Comparison of ENCODE assay signal across 8 cellular contexts in genomic region chr16:30876867-30877266, GRCh38. TPM values are rescaled to one million over a fixed set of nuclear protein-coding genes. Genes with fewer than 3 reads are reported as not detected.
DNase-seq lines count a peak whose midpoint lies in the region; ATAC-seq and TF ChIP-seq lines count a peak whose summit lies in the region.

No MANE protein-coding gene starts in this region.

- ATAC-seq in DND-41 (ENCODE audit: insufficient read depth, low read depth) (no peak), HG03457 (IDR thresholded peaks at IDR 0.05; ENCODE audit: unreplicated experiment) (no peak), GM19397 (IDR thresholded peaks at IDR 0.05; ENCODE audit: unreplicated experiment) (no peak)

- H3K36me3 ChIP-seq in DND-41 (ENCODE audit: insufficient read depth, low read length), result peaks cover 14% of the 10 kb centered on the region; the same call in 1 of the 2 replicates
- H3K36me3 ChIP-seq in effector memory CD4-positive, alpha-beta T cell (ENCODE audit: control insufficient read depth, insufficient read depth, low read length), result peaks cover under 1% of the 10 kb centered on the region

- H3K27ac Mint-ChIP-seq in osteocyte (ENCODE audit: unreplicated experiment), result peak overlapping the region; percentile 99

- H3K9me3 Mint-ChIP-seq in osteocyte (ENCODE audit: unreplicated experiment), result no peaks in the 10 kb centered on the region

- peak overlapping the region; percentile 93 for H3K27ac ChIP-seq in DND-41 (ENCODE audit: low read length)
- peak overlapping the region; percentile 87 for H3K27ac ChIP-seq in effector memory CD4-positive, alpha-beta T cell (ENCODE audit: insufficient read depth, low read length, poor library complexity, severe bottlenecking)

- TF ChIP-seq CTCF in DND-41 (IDR thresholded peaks at IDR 0.05; ENCODE audit: borderline replicate concordance, extremely low read depth, low read length, poor library complexity, severe bottlenecking), result no peak
- no peak for TF ChIP-seq CTCF in osteocyte (IDR thresholded peaks at IDR 0.05)
- no peak for TF ChIP-seq CTCF in GM20000 (IDR thresholded peaks at IDR 0.05; ENCODE audit: extremely low read depth, missing control alignments)

- peaks cover 49% of the 10 kb centered on the region for H3K79me2 ChIP-seq in DND-41 (ENCODE audit: insufficient read depth, low read length)

- H3K4me3 ChIP-seq in DND-41 (ENCODE audit: low read depth in 1 of 2, low read length in 2 of 2), result peak overlapping the region; percentile 48 to 83; a peak in 3 of 4 replicates
- peak overlapping the region; percentile 91 for H3K4me3 ChIP-seq in effector memory CD4-positive, alpha-beta T cell (ENCODE audit: insufficient read depth, low read depth, low read length, poor library complexity, severe bottlenecking)

- H3K4me1 Mint-ChIP-seq in osteocyte (ENCODE audit: unreplicated experiment), result peaks cover 33% of the 10 kb centered on the region

- DNase-seq in DND-41 (no peak), NCI-H146 treated with DMSO at 0.1 percent for 48 hours (lab: John Stamatoyannopoulos, UW; ENCODE audit: unreplicated experiment) (peak; percentile 23), osteocyte (ENCODE audit: extremely low spot score, unreplicated experiment) (no peak), GM20000 (ENCODE audit: low spot score) (no peak), NCI-H1436 (lab: John Stamatoyannopoulos, UW) (no peak)
- no peak for DNase-seq in effector memory CD4-positive, alpha-beta T cell

- no peaks in the 10 kb centered on the region for H3K9me3 ChIP-seq in DND-41 (ENCODE audit: insufficient read depth, low read length, severe bottlenecking)
- no peaks in the 10 kb centered on the region for H3K9me3 ChIP-seq in effector memory CD4-positive, alpha-beta T cell (ENCODE audit: control insufficient read depth, low read length)

- peaks cover 26% of the 10 kb centered on the region for H3K4me1 ChIP-seq in DND-41 (ENCODE audit: insufficient read depth, low read length)
- peaks cover 22% of the 10 kb centered on the region for H3K4me1 ChIP-seq in effector memory CD4-positive, alpha-beta T cell (ENCODE audit: control insufficient read depth, insufficient read depth, low read length, poor library complexity, severe bottlenecking)

- peak overlapping the region; percentile 83 for H3K9ac ChIP-seq in DND-41 (ENCODE audit: low read depth, low read length)

- peak overlapping the region; percentile 93 for H3K4me3 Mint-ChIP-seq in osteocyte (ENCODE audit: unreplicated experiment)

- peak overlapping the region; percentile 76 for H3K4me2 ChIP-seq in DND-41 (ENCODE audit: insufficient read depth, low read length)

- H3K27me3 ChIP-seq in DND-41 (ENCODE audit: insufficient read depth, low read length, poor library complexity), result no peaks in the 10 kb centered on the region
- H3K27me3 ChIP-seq in effector memory CD4-positive, alpha-beta T cell (replicated peaks; ENCODE audit: control insufficient read depth, insufficient read depth, low read length, poor library complexity, severe bottlenecking), result no peaks in the 10 kb centered on the region

- peaks cover 7% of the 10 kb centered on the region for H3K36me3 Mint-ChIP-seq in osteocyte (ENCODE audit: unreplicated experiment)

- no peaks in the 10 kb centered on the region for H3K27me3 Mint-ChIP-seq in osteocyte (ENCODE audit: unreplicated experiment)

- peak overlapping the region; percentile 96 for H2AFZ ChIP-seq in DND-41 (ENCODE audit: low read depth, low read length)

- H4K20me1 ChIP-seq in DND-41 (ENCODE audit: insufficient read depth, low read length), result no peaks in the 10 kb centered on the region

RNA-seq across cellular contexts. Expression of gene BCL7C, which starts 17.0 kb away (rescaled TPM):
- total RNA-seq in osteocyte, result 37.6 and 38.1 TPM in 2 replicates

RNA-seq across cellular contexts. Expression of gene CTF1, which starts 19.5 kb away (rescaled TPM):
- 5.1 and 6.0 TPM in 2 replicates for total RNA-seq in osteocyte

RNA-seq across cellular contexts. Expression of gene FBXL19, which starts 46.5 kb away (rescaled TPM):
- total RNA-seq in osteocyte, result 23.1 and 24.3 TPM in 2 replicates
